In the genomic region with DNA sequence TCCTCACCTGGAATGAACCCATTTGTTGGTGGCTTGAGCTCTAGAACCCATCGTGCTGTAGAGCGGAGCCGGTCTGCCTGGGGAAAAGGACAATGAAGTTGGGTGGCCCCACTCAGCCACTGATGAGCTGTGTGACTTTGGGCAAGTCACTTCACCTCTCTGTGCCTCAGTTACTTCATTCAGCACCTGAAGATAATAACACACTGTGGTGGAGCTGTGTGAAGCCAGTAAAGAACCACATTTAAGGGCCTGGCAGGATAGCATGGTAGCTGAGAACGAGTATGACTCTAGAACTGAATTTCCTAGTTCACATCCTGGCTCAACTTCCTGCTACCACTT, we compare ENCODE assay signal across 1 cellular context.
TF ChIP-seq lines count a peak whose summit lies in the region.

No MANE protein-coding gene starts in this region.

TF ChIP-seq in HepG2, 621 proteins besides CTCF, POLR2A, EP300 and RAD21:
- TF ChIP-seq HNF4G (IDR thresholded peaks at IDR 0.05; ENCODE audit: borderline replicate concordance, low read depth, low read length): no peak
- TF ChIP-seq HNF4G (CRISPR knock-in tag; IDR thresholded peaks at IDR 0.05; ENCODE audit: borderline replicate concordance, low read depth): no peak
- TF ChIP-seq ZNF768 (CRISPR knock-in tag; IDR thresholded peaks at IDR 0.05): peak; percentile 80
- TF ChIP-seq, protein P1, sequence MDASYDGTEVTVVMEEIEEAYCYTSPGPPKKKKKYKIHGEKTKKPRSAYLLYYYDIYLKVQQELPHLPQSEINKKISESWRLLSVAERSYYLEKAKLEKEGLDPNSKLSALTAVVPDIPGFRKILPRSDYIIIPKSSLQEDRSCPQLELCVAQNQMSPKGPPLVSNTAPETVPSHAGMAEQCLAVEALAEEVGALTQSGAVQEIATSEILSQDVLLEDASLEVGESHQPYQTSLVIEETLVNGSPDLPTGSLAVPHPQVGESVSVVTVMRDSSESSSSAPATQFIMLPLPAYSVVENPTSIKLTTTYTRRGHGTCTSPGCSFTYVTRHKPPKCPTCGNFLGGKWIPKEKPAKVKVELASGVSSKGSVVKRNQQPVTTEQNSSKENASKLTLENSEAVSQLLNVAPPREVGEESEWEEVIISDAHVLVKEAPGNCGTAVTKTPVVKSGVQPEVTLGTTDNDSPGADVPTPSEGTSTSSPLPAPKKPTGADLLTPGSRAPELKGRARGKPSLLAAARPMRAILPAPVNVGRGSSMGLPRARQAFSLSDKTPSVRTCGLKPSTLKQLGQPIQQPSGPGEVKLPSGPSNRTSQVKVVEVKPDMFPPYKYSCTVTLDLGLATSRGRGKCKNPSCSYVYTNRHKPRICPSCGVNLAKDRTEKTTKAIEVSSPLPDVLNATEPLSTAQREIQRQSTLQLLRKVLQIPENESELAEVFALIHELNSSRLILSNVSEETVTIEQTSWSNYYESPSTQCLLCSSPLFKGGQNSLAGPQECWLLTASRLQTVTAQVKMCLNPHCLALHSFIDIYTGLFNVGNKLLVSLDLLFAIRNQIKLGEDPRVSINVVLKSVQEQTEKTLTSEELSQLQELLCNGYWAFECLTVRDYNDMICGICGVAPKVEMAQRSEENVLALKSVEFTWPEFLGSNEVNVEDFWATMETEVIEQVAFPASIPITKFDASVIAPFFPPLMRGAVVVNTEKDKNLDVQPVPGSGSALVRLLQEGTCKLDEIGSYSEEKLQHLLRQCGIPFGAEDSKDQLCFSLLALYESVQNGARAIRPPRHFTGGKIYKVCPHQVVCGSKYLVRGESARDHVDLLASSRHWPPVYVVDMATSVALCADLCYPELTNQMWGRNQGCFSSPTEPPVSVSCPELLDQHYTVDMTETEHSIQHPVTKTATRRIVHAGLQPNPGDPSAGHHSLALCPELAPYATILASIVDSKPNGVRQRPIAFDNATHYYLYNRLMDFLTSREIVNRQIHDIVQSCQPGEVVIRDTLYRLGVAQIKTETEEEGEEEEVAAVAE (CRISPR knock-in tag; IDR thresholded peaks at IDR 0.05; ENCODE audit: borderline replicate concordance): no peak
- no peak for TF ChIP-seq MATR3 (CRISPR knock-in tag; IDR thresholded peaks at IDR 0.05)
- no peak for TF ChIP-seq CAMTA2 (CRISPR knock-in tag; IDR thresholded peaks at IDR 0.05; ENCODE audit: borderline replicate concordance)
- TF ChIP-seq ZNF143 (CRISPR knock-in tag; IDR thresholded peaks at IDR 0.05): no peak
